Comparison of ENCODE assay signal across 8 cellular contexts in genomic region chr9:27572036-27572435, GRCh38. TPM values are rescaled to one million over a fixed set of nuclear protein-coding genes. Genes with fewer than 3 reads are reported as not detected.
A peak's percentile ranks its signal among the peaks of the same experiment; 100 is the strongest.
DNase-seq lines count a peak whose midpoint lies in the region; FAIRE-seq and TF ChIP-seq lines count a peak whose summit lies in the region.

No MANE protein-coding gene starts in this region.

- H3K9me3 ChIP-seq in NT2/D1 (ENCODE audit: insufficient read depth, low read length): no peaks in the 10 kb centered on the region; the same call in 1 of the 2 replicates
- no peaks in the 10 kb centered on the region for H3K9me3 ChIP-seq in H1 (ENCODE audit: insufficient read depth in 2 of 2, low read depth in 1 of 2, low read length in 1 of 2)
- H3K9me3 ChIP-seq in neuron (ENCODE audit: low read length): no peaks in the 10 kb centered on the region

- no peak overlapping the region for H3K4ac ChIP-seq in H1 (replicated peaks; ENCODE audit: insufficient read length, low read depth, low read length)

- peaks cover 12% of the 10 kb centered on the region for H3K27me3 ChIP-seq in NT2/D1 (ENCODE audit: insufficient read depth, insufficient read length)
- H3K27me3 ChIP-seq in H1 (replicated peaks in 1 of 4; ENCODE audit: control insufficient read depth in 3 of 4, extremely low read depth in 1 of 4, insufficient read depth in 3 of 4, low read length in 3 of 4): no peaks in the 10 kb centered on the region; a peak in 1 of 7 replicates
- H3K27me3 ChIP-seq in neuron (ENCODE audit: insufficient read depth, low read length): no peaks in the 10 kb centered on the region

- H2AFZ ChIP-seq in H1 (ENCODE audit: low read length): no peak overlapping the region
- no peak overlapping the region for H2AFZ ChIP-seq in neuron (ENCODE audit: low read depth, low read length)

- peaks cover 0 to 4% (median 1%) of the 10 kb centered on the region in 3 donors for H3K27me3 Mint-ChIP-seq in CD14-positive monocyte (ENCODE audit: low read depth in 3 of 3)

- intact Hi-C loops in CD14-positive monocyte (cut with micrococcal nuclease): loop anchor here (1.0 to 10.0 kb wide), 6 partner anchors 8 to 133 kb away; partner anchors contain the start of gene MOB3B (in 1 of the 2)

- H3K36me3 Mint-ChIP-seq in CD14-positive monocyte: peaks cover 27 to 29% of the 10 kb centered on the region in 2 donors

- H3K79me1 ChIP-seq in H1 (ENCODE audit: low read depth, low read length): 0 out of 2 replicates have a peak, but pooled peaks cover 2% of the 10 kb centered on the region

- no peak overlapping the region for H4K91ac ChIP-seq in H1 (replicated peaks; ENCODE audit: insufficient read length, low read length)

- peaks cover 0 to 43% of the 10 kb centered on the region in 2 experiments; a peak in 2 of 4 replicates for H3K79me2 ChIP-seq in H1 (ENCODE audit: control insufficient read depth in 1 of 2, insufficient read depth in 2 of 2, low read length in 2 of 2)

- H3K23ac ChIP-seq in H1 (ENCODE audit: insufficient read length): no peak overlapping the region

- H3K4me3 ChIP-seq in NT2/D1 (ENCODE audit: insufficient read length, low read depth) (peak overlapping the region; percentile 89), H1 (ENCODE audit: extremely low read depth in 1 of 4, insufficient read depth in 2 of 4, low read depth in 3 of 4, low read length in 4 of 4) (peak overlapping the region; percentile 79 to 87 (median 82); a peak in 5 of 8 replicates), neuron (ENCODE audit: low read length) (peak overlapping the region; percentile 58)

- peak overlapping the region; percentile 88 to 89 for H3K4me3 Mint-ChIP-seq in CD14-positive monocyte

- TF ChIP-seq RAD21 in H1 (IDR thresholded peaks at IDR 0.05 in 1 of 2, conservative IDR thresholded peaks at IDR 0.05 in 1 of 2; ENCODE audit: low read depth in 2 of 2, low read length in 2 of 2): no peak

- TF ChIP-seq CTCF in CD14-positive monocyte (IDR thresholded peaks at IDR 0.05): no peak
- no peak for TF ChIP-seq CTCF in H1 (IDR thresholded peaks at IDR 0.05; ENCODE audit: control extremely low read depth in 1 of 3, insufficient read depth in 1 of 3, low read depth in 1 of 3, low read length in 3 of 3)
- TF ChIP-seq CTCF in GM10266 (IDR thresholded peaks at IDR 0.05; ENCODE audit: control insufficient read depth, insufficient read depth, low read depth, missing control alignments): no peak

- H3K9ac ChIP-seq in NT2/D1 (ENCODE audit: insufficient read length, low read depth) (no peak overlapping the region), H1 (replicated peaks in 1 of 4; ENCODE audit: extremely low read depth in 1 of 4, low read depth in 3 of 4, low read length in 3 of 4) (no peak overlapping the region; a peak in 1 of 7 replicates)

- H4K20me1 ChIP-seq in H1 (replicated peaks in 1 of 2; ENCODE audit: control insufficient read depth in 1 of 2, insufficient read depth in 2 of 2, low read length in 2 of 2): peaks cover 0 to 6% of the 10 kb centered on the region in 2 experiments

- H3K36me3 ChIP-seq in NT2/D1 (ENCODE audit: insufficient read depth, insufficient read length, low read length): no peaks in the 10 kb centered on the region
- H3K36me3 ChIP-seq in H1 (ENCODE audit: control insufficient read depth in 2 of 4, insufficient read depth in 4 of 4, low read length in 3 of 4): no peaks in the 10 kb centered on the region
- H3K36me3 ChIP-seq in neuron (ENCODE audit: insufficient read depth, low read length): peaks cover under 1% of the 10 kb centered on the region

- H4K5ac ChIP-seq in H1 (ENCODE audit: insufficient read length, low read depth, low read length): no peak overlapping the region

- no peak overlapping the region for H2BK15ac ChIP-seq in H1 (ENCODE audit: low read length)

- POLR2A ChIA-PET in H1 (lab: Charles Lee; ENCODE audit: partially characterized antibody): interaction anchor here (1.7 kb wide), 1 partner anchor 9 kb away, joined by 6 read pairs; no protein-coding TSS in a partner anchor

- TF ChIP-seq EP300 in H1 (IDR thresholded peaks at IDR 0.05; ENCODE audit: borderline replicate concordance in 1 of 2, low read depth in 2 of 2, low read length in 2 of 2): no peak

- no peak overlapping the region for H3K56ac ChIP-seq in H1 (replicated peaks; ENCODE audit: insufficient read length, low read depth, low read length)

- no peak overlapping the region for H3K27ac ChIP-seq in H1 (ENCODE audit: low read depth, low read length)

- no peak overlapping the region for H2BK120ac ChIP-seq in H1 (replicated peaks; ENCODE audit: low read depth, low read length)

- TF ChIP-seq POLR2A in H1 (IDR thresholded peaks at IDR 0.05; ENCODE audit: control extremely low read depth in 1 of 2, low read depth in 2 of 2, low read length in 2 of 2): no peak

- DNase-seq in CD14-positive monocyte (ENCODE audit: low spot score) (no peak), NT2/D1 (ENCODE audit: low read depth, low spot score) (no peak), H1 (ENCODE audit: low read depth in 1 of 2, low spot score in 2 of 2) (no peak), NCI-H146 treated with DMSO at 0.1 percent for 48 hours (lab: John Stamatoyannopoulos, UW; ENCODE audit: unreplicated experiment) (no peak), GM10266 (ENCODE audit: extremely low spot score) (no peak), COLO668 (lab: John Stamatoyannopoulos, UW; ENCODE audit: unreplicated experiment) (no peak)
- DNase-seq in activated CD4-positive, CD25-positive, alpha-beta regulatory T cell treated with anti-CD3 and anti-CD28 coated beads, Interleukin-2, amount 50 U/mL, for 72 hours: no peak

- H3K23me2 ChIP-seq in H1 (ENCODE audit: low read depth, low read length): peaks cover 7% of the 10 kb centered on the region

- no peak overlapping the region for H4K8ac ChIP-seq in H1 (ENCODE audit: extremely low read depth, insufficient read depth, low read length)

- 72% methylated on average over 4 of the region's 4 CpGs; no CpG with 5 or more reads in 1 of the 2 experiments for WGBS in H1 (ENCODE audit: extremely low coverage in 1 of 2, insufficient coverage in 1 of 2, insufficient read length in 1 of 2, insufficient replicate concordance in 2 of 2, low coverage in 1 of 2, low lambda C conversion rate in 2 of 2, missing lambda C conversion rate in 1 of 2), 2 experiments

- no peak overlapping the region for H2BK20ac ChIP-seq in H1 (ENCODE audit: low read length)

- H2BK5ac ChIP-seq in H1 (ENCODE audit: low read depth, low read length): no peak overlapping the region

- H3K18ac ChIP-seq in H1 (ENCODE audit: extremely low read depth, low read length): no peak overlapping the region

- no peaks in the 10 kb centered on the region for H3K4me1 ChIP-seq in NT2/D1 (ENCODE audit: insufficient read depth, insufficient read length)
- peaks cover 0 to 5% (median 1%) of the 10 kb centered on the region in 4 experiments; a peak in 4 of 7 replicates for H3K4me1 ChIP-seq in H1 (replicated peaks in 1 of 4; ENCODE audit: control insufficient read depth in 3 of 4, insufficient read depth in 4 of 4, low read length in 3 of 4)
- H3K4me1 ChIP-seq in neuron (ENCODE audit: insufficient read depth, low read length): peaks cover 10% of the 10 kb centered on the region

- no peak for FAIRE-seq in H1 (lab: Jason Lieb, UNC)

- peaks cover 0 to 10% (median 4%) of the 10 kb centered on the region in 7 donors for H3K9me3 Mint-ChIP-seq in CD14-positive monocyte

- CTCF ChIA-PET in H1 (lab: Charles Lee; ENCODE audit: partially characterized antibody): interaction anchor here (2.3 kb wide), 1 partner anchor 35 kb away, joined by 7 read pairs; no protein-coding TSS in a partner anchor

- H3K27ac Mint-ChIP-seq in CD14-positive monocyte: peak overlapping the region; percentile 98 to 100 (median 100)

- H3K14ac ChIP-seq in H1 (ENCODE audit: insufficient read length): no peak overlapping the region

- no peak overlapping the region for H2BK12ac ChIP-seq in H1 (ENCODE audit: low read depth, low read length)

- no peak overlapping the region for H2AK5ac ChIP-seq in H1 (ENCODE audit: low read depth, low read length)

- H3K4me2 ChIP-seq in H1 (ENCODE audit: insufficient read depth in 1 of 2, low read depth in 2 of 2, low read length in 2 of 2): peak overlapping the region; percentile 89 to 99

- H3K4me1 Mint-ChIP-seq in CD14-positive monocyte: peaks cover 58% of the 10 kb centered on the region

TF ChIP-seq in H1, 55 proteins besides CTCF, POLR2A, EP300 and RAD21 (continues in another document):
- TF ChIP-seq KDM4A (IDR thresholded peaks at IDR 0.05; ENCODE audit: low read depth, low read length, severe bottlenecking): no peak

RNA-seq across cellular contexts. Expression of gene C9orf72, which starts 1.2 kb away (rescaled TPM):
- 100 to 1,000 TPM; 105 to 128 TPM for polyA plus RNA-seq in CD14-positive monocyte
- total RNA-seq in H1 (2021; fragmentation: NEBNext Ultra II Directional; extraction: Animal tissue kit (Norgen Biotek cat#: 25700)): 16.2 and 17.5 TPM in 2 replicates
- polyA plus RNA-seq in H1 (2011; rRNA removed): 4.5 and 7.2 TPM in 2 replicates
- 8.9 TPM for polyA plus RNA-seq in H1 (2011; cell fraction: cytosol; rRNA removed)
- polyA plus RNA-seq in H1 (2011; cell fraction: nucleus; rRNA removed): 7.3 TPM
- 8.6 to 15.7 TPM (median 11.5 TPM) in 4 replicates for polyA plus RNA-seq in H1 (2012, experiment 1 of 2)
- 0.70 TPM for polyA plus RNA-seq in H1 (2012, experiment 2 of 2)
- 11.7 TPM for polyA plus RNA-seq in H1 (2013, experiment 1 of 2)
- 10.5 TPM for polyA plus RNA-seq in H1 (2013, experiment 2 of 2)
- polyA minus RNA-seq in H1 (2011; rRNA and poly(A)+ RNA removed): 16.4 and 26.1 TPM in 2 replicates
- 7.0 TPM for polyA minus RNA-seq in H1 (2011; cell fraction: cytosol; rRNA and poly(A)+ RNA removed)
- polyA minus RNA-seq in H1 (2011; cell fraction: nucleus; rRNA and poly(A)+ RNA removed): 38.5 TPM

RNA-seq across cellular contexts. Expression of gene MOB3B, which starts 42.4 kb away (rescaled TPM):
- polyA plus RNA-seq in CD14-positive monocyte (1 to 10 TPM; 1.2 to 1.4 TPM), H1 (2011; rRNA removed) (6.9 and 12.7 TPM in 2 replicates)
- total RNA-seq in H1 (2021; fragmentation: NEBNext Ultra II Directional; extraction: Animal tissue kit (Norgen Biotek cat#: 25700)): 14.9 and 16.1 TPM in 2 replicates
- 8.9 TPM for polyA plus RNA-seq in H1 (2011; cell fraction: cytosol; rRNA removed)
- 5.2 TPM for polyA plus RNA-seq in H1 (2011; cell fraction: nucleus; rRNA removed)
- polyA plus RNA-seq in H1 (2012, experiment 1 of 2): 9.6 to 12.9 TPM (median 10.4 TPM) in 4 replicates
- 5.1 TPM for polyA plus RNA-seq in H1 (2012, experiment 2 of 2)
- 13.6 TPM for polyA plus RNA-seq in H1 (2013, experiment 1 of 2)
- polyA plus RNA-seq in H1 (2013, experiment 2 of 2): 14.4 TPM
- polyA minus RNA-seq in H1 (2011; rRNA and poly(A)+ RNA removed): 29.0 and 38.6 TPM in 2 replicates
- 10.9 TPM for polyA minus RNA-seq in H1 (2011; cell fraction: cytosol; rRNA and poly(A)+ RNA removed)
- 20.8 TPM for polyA minus RNA-seq in H1 (2011; cell fraction: nucleus; rRNA and poly(A)+ RNA removed)

RNA-seq across cellular contexts. Expression of gene IFNK, which starts 47.9 kb away (rescaled TPM):
- not detected for polyA plus RNA-seq in CD14-positive monocyte
- total RNA-seq in H1 (2021; fragmentation: NEBNext Ultra II Directional; extraction: Animal tissue kit (Norgen Biotek cat#: 25700)): not detected in 2 replicates
- polyA plus RNA-seq in H1 (2011; rRNA removed): not detected in 2 replicates
- not detected for polyA plus RNA-seq in H1 (2011; cell fraction: cytosol; rRNA removed)
- not detected for polyA plus RNA-seq in H1 (2011; cell fraction: nucleus; rRNA removed)
- 0.14 to 0.16 TPM in 2 of 4 replicates, not detected in the others for polyA plus RNA-seq in H1 (2012, experiment 1 of 2)
- not detected for polyA plus RNA-seq in H1 (2012, experiment 2 of 2)
- not detected for polyA plus RNA-seq in H1 (2013, experiment 1 of 2)
- polyA plus RNA-seq in H1 (2013, experiment 2 of 2): not detected
- not detected in 2 replicates for polyA minus RNA-seq in H1 (2011; rRNA and poly(A)+ RNA removed)
- not detected for polyA minus RNA-seq in H1 (2011; cell fraction: cytosol; rRNA and poly(A)+ RNA removed)
- polyA minus RNA-seq in H1 (2011; cell fraction: nucleus; rRNA and poly(A)+ RNA removed): not detected

Comparison
In these comparisons a context has a peak if more than half of its experiments do, and no peak if none do; other contexts are left out.
1. RNA of gene C9orf72, which starts 1.2 kb away (polyA plus RNA-seq): 105 to 128 TPM in CD14-positive monocyte; 0.70 to 15.7 TPM in H1; every median in the first group is over 4 times any median in the second.
2. Peak in every context shown above with its lines, with median percentiles within 50 percentile points of each other: H3K4me3 ChIP-seq.